Comparison of ENCODE assay signal across 1 cellular context in genomic region chr17:66508896-66509843, GRCh38.
TF ChIP-seq lines count a peak whose summit lies in the region.

No MANE protein-coding gene starts in this region.

TF ChIP-seq in HEK293, 187 proteins besides CTCF, POLR2A, EP300 and RAD21 (continued from another document):
- peak; percentile 70 for TF ChIP-seq ZBTB6 (tag by site-specific recombination; IDR thresholded peaks at IDR 0.05)
- no peak for TF ChIP-seq ZNF521 (tag by site-specific recombination; IDR thresholded peaks at IDR 0.05)
- peak; percentile 57 for TF ChIP-seq SETDB1 (IDR thresholded peaks at IDR 0.05; ENCODE audit: insufficient read length, low read length)
- no peak for TF ChIP-seq PRDM2 (tag by site-specific recombination; IDR thresholded peaks at IDR 0.05; ENCODE audit: borderline replicate concordance)
- TF ChIP-seq ZNF239 (tag by site-specific recombination; IDR thresholded peaks at IDR 0.05), result no peak; the same call in 1 of the 2 replicates
- TF ChIP-seq ZBTB10 (tag by site-specific recombination; IDR thresholded peaks at IDR 0.05), result peak; percentile 81
- TF ChIP-seq MYNN (tag by site-specific recombination; IDR thresholded peaks at IDR 0.05; ENCODE audit: borderline replicate concordance), result no peak
- no peak for TF ChIP-seq ZFHX2 (tag by site-specific recombination; conservative IDR thresholded peaks at IDR 0.05)
- no peak for TF ChIP-seq ZNF121 (tag by site-specific recombination; IDR thresholded peaks at IDR 0.05)
- TF ChIP-seq GFI1B (tag by site-specific recombination; IDR thresholded peaks at IDR 0.05), result peak; percentile 98
- no peak for TF ChIP-seq ZNF747 (tag by site-specific recombination; IDR thresholded peaks at IDR 0.05)
- 0 out of 2 replicates have a peak, but pooled peaks have one; percentile 32 for TF ChIP-seq ZBTB11 (tag by site-specific recombination; conservative IDR thresholded peaks at IDR 0.05; ENCODE audit: low read depth)
- TF ChIP-seq ZNF394 (tag by site-specific recombination; IDR thresholded peaks at IDR 0.05; ENCODE audit: borderline replicate concordance), result peak; percentile 56; the same call in 1 of the 2 replicates
- no peak; the same call in 1 of the 2 replicates for TF ChIP-seq ZNF10 (tag by site-specific recombination; IDR thresholded peaks at IDR 0.05)
- TF ChIP-seq TRIM28 (IDR thresholded peaks at IDR 0.05; ENCODE audit: borderline replicate concordance, low read length), result no peak
- no peak for TF ChIP-seq ZNF701 (tag by site-specific recombination; IDR thresholded peaks at IDR 0.05)
- no peak for TF ChIP-seq ATF2 (tag by site-specific recombination; IDR thresholded peaks at IDR 0.05; ENCODE audit: low read depth)
